8 cellular contexts compared by ENCODE assay signal in genomic region chr12:123364532-123365140, GRCh38. TPM values are rescaled to one million over a fixed set of nuclear protein-coding genes. Genes with fewer than 3 reads are reported as not detected.
DNase-seq lines count a peak whose midpoint lies in the region; ATAC-seq, FAIRE-seq and TF ChIP-seq lines count a peak whose summit lies in the region.

Gene SBNO1 (minus strand): TSS chr12:123364847. CDS start chr12:123350441, 14,406 bp downstream.

- H3T11ph ChIP-seq in H9 (ENCODE audit: low read length): no peak within 1 kb of the TSS

- no peak within 1 kb of the TSS for H4K5ac ChIP-seq in H9 (ENCODE audit: insufficient read length, low read depth, low read length)

- no peak within 1 kb of the TSS for H2BK12ac ChIP-seq in H9 (ENCODE audit: insufficient read length, low read depth, low read length)

- H3K27ac Mint-ChIP-seq in H9: peak within 1 kb of the TSS; percentile 90 to 96 (median 95)
- peak within 1 kb of the TSS; percentile 98 for H3K27ac Mint-ChIP-seq in activated naive CD8-positive, alpha-beta T cell

- H3K14ac ChIP-seq in H9 (ENCODE audit: insufficient read depth, low read length): peak within 1 kb of the TSS; percentile 98

- no peak within 1 kb of the TSS for H4K8ac ChIP-seq in H9 (replicated peaks; ENCODE audit: insufficient read length, low read depth, low read length)

- H2BK15ac ChIP-seq in H9 (ENCODE audit: low read depth, low read length): no peak within 1 kb of the TSS

- intact Hi-C loops in Right ventricle myocardium inferior (cut with DNase I) (loop anchor here (1.0 to 5.0 kb wide), 3 partner anchors 24 to 220 kb away; partner anchors contain the start of genes SNRNP35 and TMED2), pancreas (cut with DNase I) (no loop called here), thyroid gland (cut with DNase I) (no loop called here)

- peaks cover 10% of the 10 kb centered on the region for H3K23me2 ChIP-seq in H9 (ENCODE audit: insufficient read length, low read depth, low read length, poor library complexity, severe bottlenecking)

- peaks cover 41% of the 10 kb centered on the region; the same call in 1 of the 2 replicates for H3K79me2 ChIP-seq in H9 (ENCODE audit: insufficient read depth, low read length)

- TF ChIP-seq CTCF in H9 (conservative IDR thresholded peaks at IDR 0.05) (no peak), pancreas (IDR thresholded peaks at IDR 0.05) (no peak), thyroid gland (IDR thresholded peaks at IDR 0.05) (peak in 1 of 6 experiments; percentile 15)

- H3K79me1 ChIP-seq in H9 (ENCODE audit: insufficient read depth, low read depth, low read length, poor library complexity, severe bottlenecking): peaks cover 5% of the 10 kb centered on the region

- FAIRE-seq in pancreas (lab: Jason Lieb, UNC): no peak

- peak within 1 kb of the TSS; percentile 89 to 93 for H3K4me3 Mint-ChIP-seq in H9
- peak within 1 kb of the TSS; percentile 94 for H3K4me3 Mint-ChIP-seq in activated naive CD8-positive, alpha-beta T cell

- DNase-seq in Daoy (ENCODE audit: low read depth) (peak; percentile 93), H9 (peak; percentile 93), NAMALWA (ENCODE audit: low spot score) (peak; percentile 93), SK-N-MC (ENCODE audit: low read depth, low spot score) (peak; percentile 37), Right ventricle myocardium inferior (ENCODE audit: missing footprints) (peak; percentile 95), pancreas (peak; percentile 89 to 95 (median 92)), thyroid gland (peak; percentile 88 to 90)

- H3K23ac ChIP-seq in H9 (ENCODE audit: insufficient read length, low read depth, low read length): no peak within 1 kb of the TSS

- H3K4me1 ChIP-seq in H9 (ENCODE audit: insufficient read depth, low read length) (no peaks in the 10 kb centered on the region), pancreas (peaks cover 9 to 14% (median 11%) of the 10 kb centered on the region in 3 donors), thyroid gland (peaks cover 15 to 20% of the 10 kb centered on the region in 2 donors)

- WGBS in H9 (ENCODE audit: extremely low coverage, insufficient read length, low lambda C conversion rate): no CpG with 5 or more reads among the region's 58 CpGs
- 0% methylated on average over 14 to 45 of the region's 58 CpGs for WGBS in pancreas, 2 donors
- WGBS in thyroid gland, 2 donors: 1 to 2% methylated on average over 15 to 20 of the region's 58 CpGs

- ATAC-seq in Right ventricle myocardium inferior (peak; percentile 92), pancreas (peak; percentile 82 to 92 (median 87))

- peak; percentile 25 to 77 for TF ChIP-seq POLR2A in thyroid gland (IDR thresholded peaks at IDR 0.05)

- H4K20me1 ChIP-seq in H9 (ENCODE audit: control insufficient read depth, insufficient read depth, insufficient read length): no peaks in the 10 kb centered on the region

- H3K9me3 ChIP-seq in H9 (ENCODE audit: control insufficient read depth, low read depth, low read length) (no peaks in the 10 kb centered on the region), SK-N-MC (ENCODE audit: low read depth, low read length) (no peaks in the 10 kb centered on the region), pancreas (no peaks in the 10 kb centered on the region), thyroid gland (no peaks in the 10 kb centered on the region)

- H2AFZ ChIP-seq in H9 (ENCODE audit: low read length): no peak within 1 kb of the TSS

- H3K27ac ChIP-seq in H9 (ENCODE audit: insufficient read length, low read depth, low read length) (peak within 1 kb of the TSS; percentile 66), SK-N-MC (peak within 1 kb of the TSS; percentile 95), pancreas (peak within 1 kb of the TSS; percentile 77 to 94 (median 84)), thyroid gland (peak within 1 kb of the TSS; percentile 88 to 96 (median 91))

- no peak within 1 kb of the TSS for H2AK5ac ChIP-seq in H9 (ENCODE audit: insufficient read length, low read length)

- H3K9me3 Mint-ChIP-seq in H9: no peaks in the 10 kb centered on the region; a peak in 1 of 5 replicates
- H3K9me3 Mint-ChIP-seq in activated naive CD8-positive, alpha-beta T cell (ENCODE audit: low read depth): no peaks in the 10 kb centered on the region

- H3K4ac ChIP-seq in H9 (ENCODE audit: low read depth, low read length): peak within 1 kb of the TSS; percentile 21; the same call in 1 of the 2 replicates

- H3K36me3 ChIP-seq in SK-N-MC (ENCODE audit: insufficient read depth, low read length) (peaks cover 10% of the 10 kb centered on the region; the same call in 1 of the 2 replicates), pancreas (no peaks in the 10 kb centered on the region), thyroid gland (no peaks in the 10 kb centered on the region)

- H3K9ac ChIP-seq in H9 (ENCODE audit: extremely low read depth, insufficient read length, low read length) (peak within 1 kb of the TSS; percentile 85), SK-N-MC (ENCODE audit: insufficient read length) (peak within 1 kb of the TSS; percentile 95)

- H2BK20ac ChIP-seq in H9 (ENCODE audit: low read depth, low read length, poor library complexity, severe bottlenecking): no peak within 1 kb of the TSS

- H3K27me3 ChIP-seq in H9 (ENCODE audit: insufficient read depth, low read length) (no peaks in the 10 kb centered on the region), pancreas (no peaks in the 10 kb centered on the region), thyroid gland (no peaks in the 10 kb centered on the region)

- no peak within 1 kb of the TSS for H4K91ac ChIP-seq in H9 (ENCODE audit: insufficient read length, low read depth, low read length)

- H2BK120ac ChIP-seq in H9 (ENCODE audit: low read depth, low read length, poor library complexity, severe bottlenecking): no peak within 1 kb of the TSS

- H3K18ac ChIP-seq in H9 (ENCODE audit: insufficient read length, low read depth, low read length): peak within 1 kb of the TSS; percentile 99

- H3K4me2 ChIP-seq in H9 (ENCODE audit: insufficient read depth, insufficient read length, low read length): peak within 1 kb of the TSS; percentile 95

- H3K4me3 ChIP-seq in SK-N-MC (peak within 1 kb of the TSS; percentile 90), pancreas (peak within 1 kb of the TSS; percentile 78 to 89 (median 86)), thyroid gland (replicated peaks in 1 of 3) (peak within 1 kb of the TSS; percentile 92 to 95 (median 92))

- peaks cover 7% of the 10 kb centered on the region for H3K27me3 Mint-ChIP-seq in H9 (ENCODE audit: low read depth)
- H3K27me3 Mint-ChIP-seq in activated naive CD8-positive, alpha-beta T cell: no peaks in the 10 kb centered on the region

- no peak within 1 kb of the TSS for H2BK5ac ChIP-seq in H9 (ENCODE audit: insufficient read length, low read length)

- peaks cover 6 to 13% of the 10 kb centered on the region in 2 experiments for H3K4me1 Mint-ChIP-seq in H9
- H3K4me1 Mint-ChIP-seq in activated naive CD8-positive, alpha-beta T cell (ENCODE audit: low read depth): peaks cover 26% of the 10 kb centered on the region

- no peak within 1 kb of the TSS for H3K56ac ChIP-seq in H9 (ENCODE audit: insufficient read length, low read depth, low read length)

- no peaks in the 10 kb centered on the region for H3K36me3 Mint-ChIP-seq in H9 (ENCODE audit: insufficient read depth in 1 of 3, low read depth in 3 of 3)
- H3K36me3 Mint-ChIP-seq in activated naive CD8-positive, alpha-beta T cell: no peaks in the 10 kb centered on the region

RNA-seq across cellular contexts. Expression of gene SBNO1, which starts in this region (rescaled TPM):
- 27.0 and 29.7 TPM in 2 replicates for total RNA-seq in Daoy (2014; rRNA removed; shearing (Covaris generic))
- total RNA-seq in H9 (2021) (46.0 and 47.5 TPM in 2 replicates), Right ventricle myocardium inferior (25.8 TPM), pancreas (10 to 100 TPM in 3 of 6 donors, 1 to 10 TPM in 3; 7.9 to 16.3 (median 10.5) TPM), thyroid gland (10 to 100 TPM; 32.4 to 50.3 (median 42.9) TPM)
- 1 to 10 TPM; 2.6 to 4.2 TPM for polyA plus RNA-seq in pancreas

Comparison
In these comparisons a context has a peak if more than half of its experiments do, and no peak if none do; other contexts are left out.
1. Peak in every context shown above with its lines: DNase-seq, ATAC-seq, H3K4me3 ChIP-seq and H3K27ac ChIP-seq.
2. DNase-seq: peak in every context shown above with its lines; median percentile 95 in Right ventricle myocardium inferior; 93 in Daoy; 93 in H9; 93 in NAMALWA; 92 in pancreas; 89 in thyroid gland; 37 in SK-N-MC.